Comparison of ENCODE assay signal across 8 cellular contexts in the genomic region with DNA sequence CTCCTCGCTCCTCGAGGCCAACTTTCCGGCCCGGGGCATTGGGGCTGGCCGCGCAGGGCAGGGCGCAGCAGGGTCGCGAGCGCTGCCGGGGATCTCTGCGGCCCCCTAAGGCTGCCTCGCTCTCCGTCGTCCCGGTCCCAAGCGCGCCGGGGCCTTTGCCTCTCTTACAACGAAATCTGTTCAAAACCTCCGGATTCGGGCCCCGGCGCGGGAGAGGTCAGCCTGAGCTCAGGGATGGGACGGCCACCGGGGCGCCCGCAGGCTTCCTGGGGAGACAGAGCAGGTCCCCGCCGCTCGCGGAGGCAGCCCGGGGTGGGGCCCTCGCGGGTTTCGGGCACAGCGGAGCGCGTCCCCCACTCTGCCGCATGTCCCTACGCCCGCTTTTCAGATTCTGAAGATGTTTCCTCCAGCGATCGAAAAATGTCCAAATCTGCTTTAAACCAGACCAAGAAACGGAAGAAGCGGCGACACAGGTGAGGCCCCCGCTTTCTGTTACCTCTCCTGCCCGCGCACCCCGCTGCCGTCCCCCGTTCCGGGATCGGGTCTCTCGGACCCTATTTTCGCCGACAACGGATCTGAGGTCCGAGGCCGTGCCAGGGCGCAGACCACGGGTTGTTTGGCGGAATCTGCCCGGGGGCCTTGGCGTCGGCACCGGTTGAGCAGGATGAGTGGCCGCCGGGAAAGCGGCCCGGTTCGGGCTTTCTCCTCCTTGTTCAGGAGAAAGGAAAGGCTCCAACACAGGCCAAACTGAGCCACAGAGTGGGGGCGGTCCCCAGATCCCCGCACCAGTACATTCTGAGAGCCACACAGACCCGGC. TPM values are rescaled to one million over a fixed set of nuclear protein-coding genes. Genes with fewer than 3 reads are reported as not detected.
DNase-seq lines count a peak whose midpoint lies in the region; ATAC-seq, FAIRE-seq and TF ChIP-seq lines count a peak whose summit lies in the region.

No MANE protein-coding gene starts in this region.

- no peak overlapping the region for H3K9ac ChIP-seq in K562 (ENCODE audit: insufficient read depth in 1 of 2, low read depth in 2 of 2, low read length in 2 of 2)

- DNase-seq in activated CD8-positive, alpha-beta memory T cell treated with anti-CD3 and anti-CD28 coated beads, Interleukin-2, amount 10 ng/mL, durations not matched to agents 7 days and 5 days = no peak
- DNase-seq in activated CD8-positive, alpha-beta memory T cell treated with anti-CD3 and anti-CD28 coated beads, Interleukin-2, amount 50 U/mL, for 4 hours = no peak
- DNase-seq in K562 (ENCODE audit: extremely low read depth in 1 of 4, low spot score in 3 of 4) = no peak
- no peak for DNase-seq in left lung
- DNase-seq in thyroid gland = peak; percentile 22 to 35
- DNase-seq in NOMO-1 treated with DMSO at 0.1 percent for 48 hours (lab: John Stamatoyannopoulos, UW; ENCODE audit: unreplicated experiment) = no peak
- no peak for DNase-seq in T-helper 2 cell treated with Interferon-gamma antibody and Interleukin-4, amounts not matched to agents 5 μg/mL and 100 μg/mL, for 36 hours (ENCODE audit: low spot score)
- no peak for DNase-seq in NCI-H748 (lab: John Stamatoyannopoulos, UW; ENCODE audit: unreplicated experiment)

- TF ChIP-seq CTCF in K562 (IDR thresholded peaks at IDR 0.05 in 2 of 3, conservative IDR thresholded peaks at IDR 0.05 in 1 of 3; ENCODE audit: insufficient read depth in 2 of 3, low read depth in 1 of 3, low read length in 3 of 3) (no peak), left lung (IDR thresholded peaks at IDR 0.05) (no peak), thyroid gland (IDR thresholded peaks at IDR 0.05) (no peak)

- CTCF ChIA-PET in activated CD8-positive, alpha-beta memory T cell treated with anti-CD3 and anti-CD28 coated beads, Interleukin-2, amount 10 ng/mL, durations not matched to agents 7 days and 5 days (lab: Charles Lee) = interaction anchor here (1.3 to 4.7 kb wide), 3 partner anchors 10 to 19 kb away, joined by 3 to 27 read pairs (median 15); no protein-coding TSS in a partner anchor
- CTCF ChIA-PET in K562 (lab: Yijun Ruan, JAX; ENCODE audit: low intra/inter-chr PET ratio) = no interaction called here

- no peaks in the 10 kb centered on the region for H3K9me3 ChIP-seq in K562 (replicated peaks; ENCODE audit: control insufficient read depth, insufficient read depth, low read depth, low read length)
- H3K9me3 ChIP-seq in left lung = no peaks in the 10 kb centered on the region
- no peaks in the 10 kb centered on the region for H3K9me3 ChIP-seq in thyroid gland

- no peak overlapping the region for H3K27ac Mint-ChIP-seq in activated CD8-positive, alpha-beta memory T cell treated with anti-CD3 and anti-CD28 coated beads, Interleukin-2, amount 10 ng/mL, durations not matched to agents 7 days and 5 days
- H3K27ac Mint-ChIP-seq in T-helper 2 cell treated with Interferon-gamma antibody and Interleukin-4, amounts not matched to agents 5 μg/mL and 100 μg/mL, for 36 hours = no peak overlapping the region

- no peaks in the 10 kb centered on the region for H3K9me3 Mint-ChIP-seq in activated CD8-positive, alpha-beta memory T cell treated with anti-CD3 and anti-CD28 coated beads, Interleukin-2, amount 10 ng/mL, durations not matched to agents 7 days and 5 days (ENCODE audit: low read depth)
- no peaks in the 10 kb centered on the region for H3K9me3 Mint-ChIP-seq in T-helper 2 cell treated with Interferon-gamma antibody and Interleukin-4, amounts not matched to agents 5 μg/mL and 100 μg/mL, for 36 hours

- intact Hi-C loops in K562 (cut with micrococcal nuclease) = no loop called here
- intact Hi-C loops in left lung (cut with DNase I) = no loop called here
- intact Hi-C loops in thyroid gland (cut with DNase I) = no loop called here

- FAIRE-seq in K562 (lab: Jason Lieb, UNC) = no peak

- no peaks in the 10 kb centered on the region for H3K36me3 Mint-ChIP-seq in activated CD8-positive, alpha-beta memory T cell treated with anti-CD3 and anti-CD28 coated beads, Interleukin-2, amount 10 ng/mL, durations not matched to agents 7 days and 5 days
- peaks cover 2% of the 10 kb centered on the region for H3K36me3 Mint-ChIP-seq in T-helper 2 cell treated with Interferon-gamma antibody and Interleukin-4, amounts not matched to agents 5 μg/mL and 100 μg/mL, for 36 hours (ENCODE audit: low read depth)

- TF ChIP-seq RAD21 in K562 (CRISPR knock-in tag; conservative IDR thresholded peaks at IDR 0.05 in 1 of 2, IDR thresholded peaks at IDR 0.05 in 1 of 2) = no peak

- no peaks in the 10 kb centered on the region for H3K36me3 ChIP-seq in K562 (ENCODE audit: control insufficient read depth, insufficient read depth, low read length)
- H3K36me3 ChIP-seq in left lung = no peaks in the 10 kb centered on the region
- H3K36me3 ChIP-seq in thyroid gland = no peaks in the 10 kb centered on the region

- TF ChIP-seq POLR2A in K562 (conservative IDR thresholded peaks at IDR 0.05) (no peak), thyroid gland (IDR thresholded peaks at IDR 0.05) (no peak)

- no peak overlapping the region for H3K4me2 ChIP-seq in K562 (ENCODE audit: insufficient read depth, low read length)

- BruUV-seq in K562 (replicated peaks; lab: Mats Ljungman, UMichigan) = no TSS peak

- ATAC-seq in activated CD8-positive, alpha-beta memory T cell treated with anti-CD3 and anti-CD28 coated beads, Interleukin-2, amount 10 ng/mL, durations not matched to agents 7 days and 5 days = peak; percentile 38
- ATAC-seq in K562 = no peak
- ATAC-seq in left lung = peak; percentile 24

- peak overlapping the region; percentile 17 for H3K4me3 Mint-ChIP-seq in activated CD8-positive, alpha-beta memory T cell treated with anti-CD3 and anti-CD28 coated beads, Interleukin-2, amount 10 ng/mL, durations not matched to agents 7 days and 5 days
- no peak overlapping the region for H3K4me3 Mint-ChIP-seq in T-helper 2 cell treated with Interferon-gamma antibody and Interleukin-4, amounts not matched to agents 5 μg/mL and 100 μg/mL, for 36 hours

- no peaks in the 10 kb centered on the region for H3K9me1 ChIP-seq in K562 (ENCODE audit: control insufficient read depth, insufficient read depth, low read length)

- H2AFZ ChIP-seq in K562 (ENCODE audit: low read depth, low read length) = no peak overlapping the region

- in situ Hi-C loops in K562 (cut with MboI) = loop anchor here (5.0 kb wide), 1 partner anchor 124 kb away; no protein-coding TSS in a partner anchor

- H3K79me2 ChIP-seq in K562 (ENCODE audit: control insufficient read depth, insufficient read depth, low read length) = no peaks in the 10 kb centered on the region

- H3K4me3 ChIP-seq in K562 (no peak overlapping the region), left lung (no peak overlapping the region), thyroid gland (replicated peaks in 1 of 3) (peak overlapping the region in 1 of 3 donors; percentile 19)

- H3K4me1 ChIP-seq in K562 (replicated peaks in 1 of 2; ENCODE audit: control insufficient read depth in 2 of 2, insufficient read depth in 2 of 2, low read length in 2 of 2) = peaks cover 0 to 14% of the 10 kb centered on the region in 2 experiments; a peak in 2 of 5 replicates
- peaks cover 15 to 22% of the 10 kb centered on the region in 2 donors for H3K4me1 ChIP-seq in left lung
- H3K4me1 ChIP-seq in thyroid gland = peaks cover 25 to 29% of the 10 kb centered on the region in 2 donors

- TF ChIP-seq EP300 in K562 (IDR thresholded peaks at IDR 0.05; ENCODE audit: low read length) = no peak

- H3K4me1 Mint-ChIP-seq in activated CD8-positive, alpha-beta memory T cell treated with anti-CD3 and anti-CD28 coated beads, Interleukin-2, amount 10 ng/mL, durations not matched to agents 7 days and 5 days = peaks cover 15% of the 10 kb centered on the region
- peaks cover 10% of the 10 kb centered on the region for H3K4me1 Mint-ChIP-seq in T-helper 2 cell treated with Interferon-gamma antibody and Interleukin-4, amounts not matched to agents 5 μg/mL and 100 μg/mL, for 36 hours (ENCODE audit: low read depth)

- H3K27me3 ChIP-seq in K562 (ENCODE audit: control insufficient read depth in 2 of 2, insufficient read depth in 2 of 2, low read length in 2 of 2) (peaks cover 21 to 62% of the 10 kb centered on the region in 2 experiments), left lung (peaks cover 71 to 98% of the 10 kb centered on the region in 2 donors), thyroid gland (peaks cover 56% of the 10 kb centered on the region)

- POLR2A ChIA-PET in K562 (lab: Yijun Ruan, JAX) = no interaction called here

- peaks cover 87% of the 10 kb centered on the region for H3K27me3 Mint-ChIP-seq in activated CD8-positive, alpha-beta memory T cell treated with anti-CD3 and anti-CD28 coated beads, Interleukin-2, amount 10 ng/mL, durations not matched to agents 7 days and 5 days
- peaks cover 81% of the 10 kb centered on the region for H3K27me3 Mint-ChIP-seq in T-helper 2 cell treated with Interferon-gamma antibody and Interleukin-4, amounts not matched to agents 5 μg/mL and 100 μg/mL, for 36 hours (ENCODE audit: low read depth)

- no peak overlapping the region for H3K27ac ChIP-seq in K562 (ENCODE audit: extremely low read depth, low read depth, low read length)
- no peak overlapping the region for H3K27ac ChIP-seq in left lung
- no peak overlapping the region for H3K27ac ChIP-seq in thyroid gland

- WGBS in K562 (ENCODE audit: insufficient coverage, low coverage, missing lambda C conversion rate) = 18% methylated on average over 22 of the region's 77 CpGs
- 2 to 6% methylated on average over 33 to 42 of the region's 77 CpGs for WGBS in thyroid gland, 2 donors

- H4K20me1 ChIP-seq in K562 (replicated peaks; ENCODE audit: control insufficient read depth, insufficient read depth, low read length) = no peaks in the 10 kb centered on the region

RNA-seq across cellular contexts. Expression of a gene that starts 1.8 kb away (rescaled TPM):
- total RNA-seq in activated CD8-positive, alpha-beta memory T cell treated with anti-CD3 and anti-CD28 coated beads, Interleukin-2, amount 10 ng/mL, durations not matched to agents 7 days and 5 days = not detected
- not detected in 2 replicates for total RNA-seq in K562 (2011; cell fraction: chromatin; rRNA removed; ENCODE audit: low replicate concordance)
- not detected in 2 replicates for total RNA-seq in K562 (2011; cell fraction: nucleolus; rRNA removed)
- not detected in 2 replicates for total RNA-seq in K562 (2011; cell fraction: nucleoplasm; rRNA removed)
- total RNA-seq in K562 (2014; rRNA removed) (not detected in 2 replicates), K562 (2014; rRNA removed; fragmentation: Illumina TruSeq; extraction: Trizol) (not detected in 2 replicates), K562 (2015; rRNA removed; fragmentation: Illumina TruSeq; extraction: Trizol) (not detected in 2 replicates), K562 (2021) (0.04 TPM in 1 of 2 replicates, not detected in the other), left lung (not detected), thyroid gland (not detected)
- polyA plus RNA-seq in K562 (2011; rRNA removed) (not detected in 2 replicates), K562 (2014; fragmentation: Illumina TruSeq; extraction: Trizol) (not detected in 2 replicates), K562 (2014; fragmentation: Nextera tagmentation; extraction: Ambion mirVana) (not detected), K562 (2014; rRNA removed) (not detected in 2 replicates)
- not detected in 2 replicates for polyA plus RNA-seq in K562 (2011; cell fraction: cytosol; rRNA removed)
- polyA plus RNA-seq in K562 (2011; cell fraction: nucleus; rRNA removed) = not detected in 2 replicates
- polyA plus RNA-seq in K562 (2012) = not detected in 2 replicates
- polyA minus RNA-seq in K562 (2011; rRNA and poly(A)+ RNA removed) = not detected in 2 replicates
- polyA minus RNA-seq in K562 (2011; cell fraction: cytosol; rRNA and poly(A)+ RNA removed) = not detected in 2 replicates
- not detected in 2 replicates for polyA minus RNA-seq in K562 (2011; cell fraction: nucleus; rRNA and poly(A)+ RNA removed)

Comparison
In these comparisons a context has a peak if more than half of its experiments do, and no peak if none do; other contexts are left out.
1. DNase-seq: peak in thyroid gland (2 of 2); none in activated CD8-positive, alpha-beta memory T cell treated with anti-CD3 and anti-CD28 coated beads, Interleukin-2, amount 10 ng/mL, durations not matched to agents 7 days and 5 days (single experiment), activated CD8-positive, alpha-beta memory T cell treated with anti-CD3 and anti-CD28 coated beads, Interleukin-2, amount 50 U/mL, for 4 hours (single experiment), K562 (0 of 4), left lung (0 of 2), NOMO-1 treated with DMSO at 0.1 percent for 48 hours (single experiment), T-helper 2 cell treated with Interferon-gamma antibody and Interleukin-4, amounts not matched to agents 5 μg/mL and 100 μg/mL, for 36 hours (single experiment) and NCI-H748 (single experiment).